In the genomic region with DNA sequence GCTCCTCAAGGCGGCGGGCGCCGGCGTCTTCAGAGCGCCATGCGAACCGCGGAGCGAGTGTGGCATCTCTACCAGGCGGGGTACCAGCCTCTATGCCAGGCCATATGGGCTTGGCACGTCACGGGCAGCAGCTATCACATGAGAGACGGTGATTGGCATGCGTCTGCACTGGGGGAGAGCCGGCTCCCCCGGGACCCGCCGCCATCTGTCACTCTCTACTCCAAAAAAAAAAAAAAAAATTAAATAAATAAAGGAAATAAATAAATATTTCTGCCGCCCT, we compare ENCODE assay signal across 1 cellular context.
TF ChIP-seq lines count a peak whose summit lies in the region.

Gene NEUROD2, minus strand, starts transcription at position 70 of the 280 bp plus-strand sequence. CDS start 1,321 bp downstream, outside the sequence.

TF ChIP-seq in SK-N-SH, 30 proteins besides CTCF, POLR2A, EP300 and RAD21 (continued from another document):
- TF ChIP-seq ZBTB33 (IDR thresholded peaks at IDR 0.05; ENCODE audit: borderline replicate concordance, low read depth) (no peak), RXRA (IDR thresholded peaks at IDR 0.05; ENCODE audit: borderline replicate concordance, low read depth) (no peak), SMC3 (IDR thresholded peaks at IDR 0.05; ENCODE audit: low read depth, low read length) (no peak), USF1 (IDR thresholded peaks at IDR 0.05; ENCODE audit: borderline replicate concordance, low read depth) (no peak), GABPA (IDR thresholded peaks at IDR 0.05; ENCODE audit: low read depth) (no peak), GATA2 (CRISPR knock-in tag; IDR thresholded peaks at IDR 0.05) (no peak), FOXJ3 (CRISPR knock-in tag; IDR thresholded peaks at IDR 0.05) (no peak)
